In the genomic region with DNA sequence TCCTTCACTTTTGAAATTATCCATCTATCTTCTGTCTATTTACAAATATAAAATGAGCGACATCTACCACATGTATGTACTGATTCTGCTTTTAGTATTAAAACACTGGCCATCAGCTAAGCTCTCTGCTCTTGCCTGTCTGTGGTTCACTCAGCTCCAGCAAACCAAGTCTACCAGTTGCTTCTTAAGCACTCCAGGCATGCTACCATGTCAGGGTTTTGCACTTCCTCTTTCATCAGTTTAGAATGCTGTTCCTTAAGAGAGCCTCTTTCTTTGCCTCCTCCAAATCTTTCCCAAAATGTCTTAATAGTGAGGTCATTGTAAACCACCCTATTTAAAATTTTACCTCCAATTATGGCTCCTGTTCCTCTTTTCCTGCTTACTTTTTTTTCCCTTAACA, we compare ENCODE assay signal across 11 cellular contexts. TPM values are rescaled to one million over a fixed set of nuclear protein-coding genes. Genes with fewer than 3 reads are reported as not detected.
DNase-seq lines count a peak whose midpoint lies in the region; ATAC-seq and TF ChIP-seq lines count a peak whose summit lies in the region.
"Had no signal": no experiment of that assay in that cellular context is flagged by ENCODE, and none has a peak within 500 bp of the region (broad histone marks: within the 10 kb centered on the region; RNA-seq: fewer than 3 reads in every experiment).

No MANE protein-coding gene starts in this region.

- H3K36me3 ChIP-seq in MM.1S (replicated peaks; ENCODE audit: insufficient read depth, low read length) = no peaks in the 10 kb centered on the region
- H3K36me3 ChIP-seq: esophagus muscularis mucosa had no signal

- H3K9ac ChIP-seq in MM.1S (ENCODE audit: low read length) = no peak overlapping the region

- no peaks in the 10 kb centered on the region for H3K79me2 ChIP-seq in MM.1S (ENCODE audit: low read length)

- intact Hi-C loops in posterior vena cava (cut with DNase I) = no loop called here

- no peak overlapping the region for H3K4me2 ChIP-seq in MM.1S (ENCODE audit: low read depth, low read length)

- H4K20me1 ChIP-seq in MM.1S (ENCODE audit: insufficient read depth, low read length) = no peaks in the 10 kb centered on the region

- H3K27me3 ChIP-seq in MM.1S (replicated peaks; ENCODE audit: insufficient read depth, low read length) = no peaks in the 10 kb centered on the region
- H3K27me3 ChIP-seq: esophagus muscularis mucosa had no signal

- H3K9me3 ChIP-seq in MM.1S (replicated peaks; ENCODE audit: insufficient read depth, low read length) = no peaks in the 10 kb centered on the region
- H3K9me3 ChIP-seq: esophagus muscularis mucosa had no signal

- DNase-seq in CD1c-positive myeloid dendritic cell (ENCODE audit: extremely low spot score) = peak; percentile 7
- DNase-seq in MM.1S = peak; percentile 48
- DNase-seq in ecto neural progenitor cell (ENCODE audit: low spot score) = no peak
- no peak for DNase-seq in kidney tubule cell (ENCODE audit: low spot score)
- DNase-seq in substantia nigra (lab: John Stamatoyannopoulos, UW) = no peak
- no peak for DNase-seq in posterior vena cava (ENCODE audit: low spot score)
- DNase-seq: Right ventricle myocardium superior had no signal

- ATAC-seq in GM19351 (IDR thresholded peaks at IDR 0.05; ENCODE audit: unreplicated experiment) (peak; percentile 68), HG02884 (IDR thresholded peaks at IDR 0.05; ENCODE audit: unreplicated experiment) (peak; percentile 55)

- peak overlapping the region; percentile 14; the same call in 1 of the 2 replicates for H3K27ac ChIP-seq in MM.1S (ENCODE audit: low read length)
- no peak overlapping the region for H3K27ac ChIP-seq in substantia nigra (ENCODE audit: low read depth, low read length, poor library complexity, severe bottlenecking)
- H3K27ac ChIP-seq: esophagus muscularis mucosa had no signal

- no peaks in the 10 kb centered on the region for H3K9me2 ChIP-seq in MM.1S (replicated peaks; ENCODE audit: insufficient read depth, low read length)

- no peak for TF ChIP-seq CTCF in MM.1S (IDR thresholded peaks at IDR 0.05; ENCODE audit: low read length)

- H3F3A ChIP-seq in MM.1S (ENCODE audit: insufficient read depth, low read length) = peaks cover 13% of the 10 kb centered on the region

- H3K4me3 ChIP-seq in MM.1S (ENCODE audit: low read length) = no peak overlapping the region
- H3K4me3 ChIP-seq: esophagus muscularis mucosa had no signal

- H3K4me1 ChIP-seq in MM.1S (ENCODE audit: low read length) = peaks cover 33% of the 10 kb centered on the region
- H3K4me1 ChIP-seq: esophagus muscularis mucosa had no signal

- no peak overlapping the region for H2AFZ ChIP-seq in MM.1S (ENCODE audit: low read length)

RNA-seq across cellular contexts. Expression of a gene that starts 59.5 kb away (rescaled TPM):
- 1 to 10 TPM; 5.1 to 5.8 TPM for total RNA-seq in posterior vena cava
- total RNA-seq: G401 had no signal

Comparison
In these comparisons a context has a peak if more than half of its experiments do, and no peak if none do; other contexts are left out.
1. DNase-seq: peak in CD1c-positive myeloid dendritic cell (single experiment) and MM.1S (single experiment); none in ecto neural progenitor cell (single experiment), kidney tubule cell (single experiment), substantia nigra (0 of 49) and posterior vena cava (single experiment).